ENCODE assay signal across 8 cellular contexts in the genomic region with DNA sequence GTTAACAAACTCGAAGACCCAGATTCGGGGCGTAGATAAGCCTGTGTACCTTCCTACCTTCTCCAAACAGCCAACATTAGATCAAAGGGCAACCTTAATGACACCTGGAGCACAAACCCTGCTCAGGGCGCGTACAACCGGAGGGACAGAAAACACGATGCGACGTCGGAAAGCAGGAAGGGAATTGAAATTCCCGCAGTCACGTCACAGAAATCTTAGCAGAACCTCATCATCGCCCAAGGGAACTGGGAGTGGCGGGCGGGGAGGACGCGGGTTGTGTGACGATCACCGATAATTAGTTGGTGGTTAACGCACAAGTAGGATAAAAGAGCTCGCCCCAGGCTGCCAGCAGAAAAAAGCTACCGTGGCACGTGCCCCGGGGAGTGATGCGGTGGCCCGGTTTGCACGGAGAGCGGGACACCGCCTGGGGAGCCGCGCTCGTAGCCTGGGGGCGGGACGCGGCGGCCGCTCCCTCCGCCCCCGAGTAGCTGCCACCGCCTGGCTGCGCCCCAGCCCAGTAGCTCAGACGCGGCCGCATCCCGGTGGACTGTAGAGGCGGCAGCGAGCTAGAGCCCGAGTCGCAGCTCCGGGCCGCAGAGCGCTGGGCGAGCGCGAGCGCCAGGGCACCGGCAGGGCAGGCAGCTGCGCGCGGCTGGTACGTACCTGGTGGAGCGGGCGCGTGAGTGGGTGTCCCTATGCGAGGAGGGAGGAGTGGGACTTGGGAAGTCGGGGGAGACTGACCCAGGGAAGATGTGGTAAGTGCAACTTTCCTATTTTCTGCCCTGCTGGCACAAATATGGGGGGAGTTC. TPM values are rescaled to one million over a fixed set of nuclear protein-coding genes. Genes with fewer than 3 reads are reported as not detected.
DNase-seq lines count a peak whose midpoint lies in the region; ATAC-seq and TF ChIP-seq lines count a peak whose summit lies in the region.

TSS of gene PKIB (plus strand) at position 525 of the 809 bp plus-strand sequence. CDS start 107,390 bp downstream, outside the sequence.

- H3F3A ChIP-seq in GM23338 (replicated peaks; ENCODE audit: low read depth): no peaks in the 10 kb centered on the region

- no peak within 1 kb of the TSS for H2BK12ac ChIP-seq in neuronal stem cell (ENCODE audit: low read length)

- no peak within 1 kb of the TSS for H3K14ac ChIP-seq in neuronal stem cell (ENCODE audit: low read length)

- peak within 1 kb of the TSS; percentile 93 for H3K18ac ChIP-seq in neuronal stem cell (ENCODE audit: low read length)

- peak; percentile 98 for ATAC-seq in GM23338
- ATAC-seq in activated naive CD4-positive, alpha-beta T cell treated with anti-CD3 and anti-CD28 coated beads, Interleukin-2, amount 50 U/mL, for 72 hours: peak; percentile 92 to 96

- H3K9me3 Mint-ChIP-seq in GM23338: no peaks in the 10 kb centered on the region
- H3K9me3 Mint-ChIP-seq in activated naive CD4-positive, alpha-beta T cell treated with anti-CD3 and anti-CD28 coated beads, Interleukin-2, amount 50 U/mL, for 72 hours: no peaks in the 10 kb centered on the region
- peaks cover 5% of the 10 kb centered on the region for H3K9me3 Mint-ChIP-seq in glutamatergic neuron (ENCODE audit: unreplicated experiment)

- peak within 1 kb of the TSS; percentile 61 for H3K4me3 ChIP-seq in GM23338
- H3K4me3 ChIP-seq in KMS-11 (IDR thresholded peaks at IDR 0.05; ENCODE audit: insufficient read depth, low read depth, low read length): no peak within 1 kb of the TSS
- peak within 1 kb of the TSS; percentile 43 to 74 for H3K4me3 ChIP-seq in neuronal stem cell (ENCODE audit: low read length in 2 of 2)

- no peak within 1 kb of the TSS for H3K27ac ChIP-seq in GM23338 (ENCODE audit: low read depth)
- H3K27ac ChIP-seq in KMS-11: no peak within 1 kb of the TSS
- no peak within 1 kb of the TSS for H3K27ac ChIP-seq in neuronal stem cell (replicated peaks; ENCODE audit: low read length)

- TF ChIP-seq CTCF in GM23338 (conservative IDR thresholded peaks at IDR 0.05; ENCODE audit: low read depth in 2 of 2) (peak; percentile 12 to 45; a peak in 2 of 4 replicates), KMS-11 (conservative IDR thresholded peaks at IDR 0.05; ENCODE audit: low read depth, low read length) (no peak; the same call in 1 of the 2 replicates), glutamatergic neuron (IDR thresholded peaks at IDR 0.05; ENCODE audit: partially characterized antibody, unreplicated experiment) (no peak)

- peaks cover 18% of the 10 kb centered on the region; the same call in 1 of the 2 replicates for H4K20me1 ChIP-seq in GM23338 (replicated peaks; ENCODE audit: insufficient read depth)
- H4K20me1 ChIP-seq in KMS-11 (ENCODE audit: insufficient read depth): no peaks in the 10 kb centered on the region

- no peak within 1 kb of the TSS for H3K23ac ChIP-seq in neuronal stem cell (ENCODE audit: low read depth, low read length, poor library complexity)

- H2BK5ac ChIP-seq in neuronal stem cell (ENCODE audit: low read length): no peak within 1 kb of the TSS

- no peak within 1 kb of the TSS for H2BK15ac ChIP-seq in neuronal stem cell (ENCODE audit: low read length)

- H3K27ac Mint-ChIP-seq in GM23338: no peak within 1 kb of the TSS
- no peak within 1 kb of the TSS for H3K27ac Mint-ChIP-seq in activated naive CD4-positive, alpha-beta T cell treated with anti-CD3 and anti-CD28 coated beads, Interleukin-2, amount 50 U/mL, for 72 hours
- H3K27ac Mint-ChIP-seq in glutamatergic neuron (ENCODE audit: unreplicated experiment): peak within 1 kb of the TSS; percentile 41

- H4K91ac ChIP-seq in neuronal stem cell (ENCODE audit: low read depth, low read length, poor library complexity): no peak within 1 kb of the TSS

- no peaks in the 10 kb centered on the region for H3K79me1 ChIP-seq in neuronal stem cell (ENCODE audit: low read depth, low read length)

- H2AFZ ChIP-seq in GM23338 (peak within 1 kb of the TSS; percentile 83; the same call in 1 of the 2 replicates), KMS-11 (ENCODE audit: low read depth) (peak within 1 kb of the TSS; percentile 88), neuronal stem cell (ENCODE audit: low read length) (peak within 1 kb of the TSS; percentile 90)

- H3K4me1 ChIP-seq in GM23338 (ENCODE audit: insufficient read depth) (0 out of 2 replicates have a peak, but pooled peaks cover 6% of the 10 kb centered on the region), KMS-11 (ENCODE audit: low read depth, poor library complexity, severe bottlenecking) (peaks cover 6% of the 10 kb centered on the region), neuronal stem cell (ENCODE audit: control insufficient read depth in 2 of 2, insufficient read depth in 1 of 2, low read depth in 1 of 2, low read length in 2 of 2) (peaks cover 0 to 4% of the 10 kb centered on the region in 2 donors)

- H3K36me3 Mint-ChIP-seq in GM23338 (ENCODE audit: low read depth) (peaks cover 15% of the 10 kb centered on the region), glutamatergic neuron (ENCODE audit: unreplicated experiment) (peaks cover 4% of the 10 kb centered on the region)
- H3K36me3 Mint-ChIP-seq in activated naive CD4-positive, alpha-beta T cell treated with anti-CD3 and anti-CD28 coated beads, Interleukin-2, amount 50 U/mL, for 72 hours: peaks cover 0 to 11% of the 10 kb centered on the region in 2 donors

- H3K9me3 ChIP-seq in neuronal stem cell (replicated peaks in 1 of 2; ENCODE audit: control insufficient read depth in 2 of 2, insufficient read depth in 1 of 2, low read depth in 1 of 2, low read length in 2 of 2): no peaks in the 10 kb centered on the region

- DNase-seq in ELR (ENCODE audit: low read depth) (peak; percentile 88), GM23338 (ENCODE audit: low spot score) (peak; percentile 91), RKO (ENCODE audit: low spot score) (peak; percentile 76), glutamatergic neuron (peak; percentile 84), neuronal stem cell (ENCODE audit: low spot score) (peak; percentile 77), ureter (ENCODE audit: low spot score) (peak; percentile 69)
- peak in 1 of 2 donors; percentile 52 for DNase-seq in activated naive CD4-positive, alpha-beta T cell treated with anti-CD3 and anti-CD28 coated beads, Interleukin-2, amount 50 U/mL, for 72 hours (ENCODE audit: low spot score in 2 of 2)

- H3K27me3 ChIP-seq in GM23338 (ENCODE audit: insufficient read depth) (peaks cover 35% of the 10 kb centered on the region), KMS-11 (ENCODE audit: insufficient read depth, low read depth) (no peaks in the 10 kb centered on the region), neuronal stem cell (ENCODE audit: control insufficient read depth in 3 of 3, insufficient read depth in 3 of 3, low read depth in 1 of 3, low read length in 3 of 3) (peaks cover 0 to 37% (median 17%) of the 10 kb centered on the region in 3 experiments)

- H3K4me1 Mint-ChIP-seq in GM23338 (peaks cover 9% of the 10 kb centered on the region), glutamatergic neuron (ENCODE audit: low read depth, unreplicated experiment) (peaks cover 3% of the 10 kb centered on the region)

- no CpG with 5 or more reads among the region's 66 CpGs for WGBS in neuronal stem cell (ENCODE audit: extremely low coverage in 2 of 2, insufficient read length in 2 of 2, insufficient replicate concordance in 1 of 2), 2 donors

- peak within 1 kb of the TSS; percentile 32; the same call in 1 of the 2 replicates for H3K9ac ChIP-seq in KMS-11
- H3K9ac ChIP-seq in neuronal stem cell (ENCODE audit: low read depth, low read length, poor library complexity): peak within 1 kb of the TSS; percentile 86

- peak within 1 kb of the TSS; percentile 86 for H3K4me2 ChIP-seq in GM23338
- H3K4me2 ChIP-seq in KMS-11: peak within 1 kb of the TSS; percentile 57
- H3K4me2 ChIP-seq in neuronal stem cell (ENCODE audit: insufficient read depth, low read length, poor library complexity, severe bottlenecking): peak within 1 kb of the TSS; percentile 86

- no peak within 1 kb of the TSS for H3K4ac ChIP-seq in neuronal stem cell (ENCODE audit: low read length)

- H3K36me3 ChIP-seq in GM23338 (ENCODE audit: insufficient read depth) (no peaks in the 10 kb centered on the region), KMS-11 (ENCODE audit: insufficient read depth) (no peaks in the 10 kb centered on the region), neuronal stem cell (replicated peaks in 1 of 2; ENCODE audit: control insufficient read depth in 2 of 2, insufficient read depth in 2 of 2, low read length in 2 of 2) (no peaks in the 10 kb centered on the region)

- H3K4me3 Mint-ChIP-seq in GM23338 (peak within 1 kb of the TSS; percentile 76), glutamatergic neuron (ENCODE audit: unreplicated experiment) (peak within 1 kb of the TSS; percentile 90)

- H3K27me3 Mint-ChIP-seq in GM23338 (ENCODE audit: insufficient read depth, low read depth, poor library complexity) (peaks cover 8% of the 10 kb centered on the region), glutamatergic neuron (ENCODE audit: unreplicated experiment) (peaks cover 5% of the 10 kb centered on the region)

- H3K79me2 ChIP-seq in GM23338 (replicated peaks; ENCODE audit: insufficient read depth): peaks cover 12% of the 10 kb centered on the region
- H3K79me2 ChIP-seq in KMS-11 (ENCODE audit: insufficient read depth, low read depth): no peaks in the 10 kb centered on the region

- H4K8ac ChIP-seq in neuronal stem cell (ENCODE audit: low read depth, low read length): no peak within 1 kb of the TSS

- no peaks in the 10 kb centered on the region for H3K9me2 ChIP-seq in GM23338 (ENCODE audit: insufficient read depth)

- no peak within 1 kb of the TSS for H2AK5ac ChIP-seq in neuronal stem cell (ENCODE audit: low read depth, low read length)

- H2BK120ac ChIP-seq in neuronal stem cell (ENCODE audit: low read depth, low read length): no peak within 1 kb of the TSS

TF ChIP-seq in GM23338, 12 proteins besides CTCF, POLR2A, EP300 and RAD21 (continues in another document):
- TF ChIP-seq CREB1 (CRISPR knock-in tag; IDR thresholded peaks at IDR 0.05; ENCODE audit: low read depth): peak; percentile 52

RNA-seq across cellular contexts. Expression of gene PKIB, which starts in this region (rescaled TPM):
- total RNA-seq in GM23338 (2014; rRNA removed; shearing (Covaris generic)): 170 TPM in 2 replicates
- 125 and 128 TPM in 2 replicates for polyA plus RNA-seq in GM23338 (2016; fragmentation: Nextera tagmentation; extraction: Ambion mirVana)
- total RNA-seq in activated naive CD4-positive, alpha-beta T cell treated with anti-CD3 and anti-CD28 coated beads, Interleukin-2, amount 50 U/mL, for 72 hours: 1 to 10 TPM; 1.0 to 1.1 TPM
- total RNA-seq in glutamatergic neuron (ENCODE audit: unreplicated experiment) (48.1 TPM), ureter (3.5 TPM)
- polyA plus RNA-seq in neuronal stem cell (2013, experiment 1 of 2): 26.8 TPM
- polyA plus RNA-seq in neuronal stem cell (2013, experiment 2 of 2): 26.8 TPM

Comparison
In these comparisons a context has a peak if more than half of its experiments do, and no peak if none do; other contexts are left out.
1. RNA of gene PKIB (total RNA-seq): 170 TPM in GM23338 and 48.1 TPM in glutamatergic neuron (single experiment); 3.5 TPM in ureter (single experiment) and 1.0 to 1.1 TPM in activated naive CD4-positive, alpha-beta T cell treated with anti-CD3 and anti-CD28 coated beads, Interleukin-2, amount 50 U/mL, for 72 hours; every median in the first group is over 10 times any median in the second.
2. CTCF ChIP-seq: peak in GM23338 (2 of 2); none in KMS-11 (single experiment) and glutamatergic neuron (single experiment).
3. Peak in every context shown above with its lines, with median percentiles within 50 percentile points of each other: H2AFZ ChIP-seq and H3K4me2 ChIP-seq.